ENCODE assay signal across 14 cellular contexts in genomic region chr4:31290836-31291235, GRCh38.
A peak's percentile ranks its signal among the peaks of the same experiment; 100 is the strongest.
DNase-seq lines count a peak whose midpoint lies in the region; ATAC-seq and TF ChIP-seq lines count a peak whose summit lies in the region.
"Had no signal": no experiment of that assay in that cellular context is flagged by ENCODE, and none has a peak within 500 bp of the region (broad histone marks: within the 10 kb centered on the region; RNA-seq: fewer than 3 reads in every experiment).

No MANE protein-coding gene starts in this region.

- intact Hi-C loops in activated CD4-positive, alpha-beta T cell treated with anti-CD3 and anti-CD28 coated beads, Interleukin-2, amount 10 ng/mL, durations not matched to agents 24 days and 14 days (cut with micrococcal nuclease): no loop called here
- intact Hi-C loops in left lung (cut with DNase I): no loop called here

- no peak overlapping the region for H3K9ac ChIP-seq in OCI-LY1 (ENCODE audit: low read length)

- H3K27me3 Mint-ChIP-seq in activated CD4-positive, alpha-beta T cell treated with anti-CD3 and anti-CD28 coated beads, Interleukin-2, amount 10 ng/mL, durations not matched to agents 24 days and 14 days: no peaks in the 10 kb centered on the region
- H3K27me3 Mint-ChIP-seq: activated naive CD4-positive, alpha-beta T cell treated with anti-CD3 and anti-CD28 coated beads, Interleukin-2, amount 50 U/mL, for 24 hours had no signal

- peaks cover 11% of the 10 kb centered on the region for H3K9me3 ChIP-seq in DOHH2 (ENCODE audit: control insufficient read depth, insufficient read depth, low read length)
- H3K9me3 ChIP-seq in OCI-LY1 (ENCODE audit: low read length): no peaks in the 10 kb centered on the region
- H3K9me3 ChIP-seq in left lung: peaks cover 0 to 5% of the 10 kb centered on the region in 2 donors
- H3K9me3 ChIP-seq: A549, psoas muscle, testis had no signal

- no peaks in the 10 kb centered on the region for H3K36me3 Mint-ChIP-seq in activated CD4-positive, alpha-beta T cell treated with anti-CD3 and anti-CD28 coated beads, Interleukin-2, amount 10 ng/mL, durations not matched to agents 24 days and 14 days (ENCODE audit: low read depth)
- H3K36me3 Mint-ChIP-seq: activated naive CD4-positive, alpha-beta T cell treated with anti-CD3 and anti-CD28 coated beads, Interleukin-2, amount 50 U/mL, for 24 hours had no signal

- H3K27ac Mint-ChIP-seq in activated CD4-positive, alpha-beta T cell treated with anti-CD3 and anti-CD28 coated beads, Interleukin-2, amount 10 ng/mL, durations not matched to agents 24 days and 14 days: no peak overlapping the region
- H3K27ac Mint-ChIP-seq: activated naive CD4-positive, alpha-beta T cell treated with anti-CD3 and anti-CD28 coated beads, Interleukin-2, amount 50 U/mL, for 24 hours had no signal

- no peak overlapping the region for H3K4me3 Mint-ChIP-seq in activated CD4-positive, alpha-beta T cell treated with anti-CD3 and anti-CD28 coated beads, Interleukin-2, amount 10 ng/mL, durations not matched to agents 24 days and 14 days
- H3K4me3 Mint-ChIP-seq: activated naive CD4-positive, alpha-beta T cell treated with anti-CD3 and anti-CD28 coated beads, Interleukin-2, amount 50 U/mL, for 24 hours had no signal

- ATAC-seq in GM21367 (IDR thresholded peaks at IDR 0.05; ENCODE audit: unreplicated experiment) (peak; percentile 14), HG02973 (IDR thresholded peaks at IDR 0.05; ENCODE audit: unreplicated experiment) (peak; percentile 18), left lung (no peak), HG03097 (IDR thresholded peaks at IDR 0.05; ENCODE audit: low FRiP score, unreplicated experiment) (no peak)
- ATAC-seq: A549, psoas muscle had no signal

- H3K9me2 ChIP-seq in DOHH2 (replicated peaks; ENCODE audit: control insufficient read depth, low read length) (no peaks in the 10 kb centered on the region), OCI-LY1 (ENCODE audit: low read depth, low read length) (no peaks in the 10 kb centered on the region)

- peaks cover 34% of the 10 kb centered on the region for H3K4me1 ChIP-seq in DOHH2 (ENCODE audit: control insufficient read depth, low read length)
- H3K4me1 ChIP-seq in OCI-LY1 (ENCODE audit: insufficient read depth, low read length, severe bottlenecking): peaks cover 20% of the 10 kb centered on the region
- H3K4me1 ChIP-seq in left lung: no peaks in the 10 kb centered on the region
- H3K4me1 ChIP-seq: A549, breast epithelium, psoas muscle, testis had no signal

- no peaks in the 10 kb centered on the region for H4K20me1 ChIP-seq in DOHH2 (ENCODE audit: control insufficient read depth, insufficient read depth, low read depth, low read length)
- no peaks in the 10 kb centered on the region for H4K20me1 ChIP-seq in OCI-LY1 (ENCODE audit: insufficient read depth, low read length)

- peaks cover 3% of the 10 kb centered on the region for H3K9me3 Mint-ChIP-seq in activated CD4-positive, alpha-beta T cell treated with anti-CD3 and anti-CD28 coated beads, Interleukin-2, amount 10 ng/mL, durations not matched to agents 24 days and 14 days

- no peak overlapping the region for H2AFZ ChIP-seq in OCI-LY1 (ENCODE audit: low read length)

- peak overlapping the region; percentile 53 for H3K4me2 ChIP-seq in DOHH2 (ENCODE audit: low read length)
- 0 out of 2 replicates have a peak overlapping the region, but pooled peaks have one; percentile 29 for H3K4me2 ChIP-seq in OCI-LY1 (ENCODE audit: low read length)
- H3K4me2 ChIP-seq: A549 had no signal

- TF ChIP-seq CTCF in DOHH2 (IDR thresholded peaks at IDR 0.05; ENCODE audit: low read depth, low read length, poor library complexity, severe bottlenecking) (no peak), OCI-LY1 (IDR thresholded peaks at IDR 0.05; ENCODE audit: low read length) (no peak), left lung (IDR thresholded peaks at IDR 0.05) (no peak)

- H3F3A ChIP-seq in DOHH2 (ENCODE audit: control insufficient read depth, insufficient read depth) (peaks cover 3% of the 10 kb centered on the region; the same call in 1 of the 2 replicates), OCI-LY1 (ENCODE audit: insufficient read depth, low read length) (no peaks in the 10 kb centered on the region)

- no peaks in the 10 kb centered on the region for H3K27me3 ChIP-seq in DOHH2 (ENCODE audit: control insufficient read depth, low read length)
- H3K27me3 ChIP-seq in OCI-LY1 (ENCODE audit: insufficient read depth, low read length): no peaks in the 10 kb centered on the region
- no peaks in the 10 kb centered on the region for H3K27me3 ChIP-seq in left lung
- H3K27me3 ChIP-seq: breast epithelium, testis had no signal

- H3K4me3 ChIP-seq in DOHH2 (ENCODE audit: low read length) (peak overlapping the region; percentile 56), OCI-LY1 (ENCODE audit: low read depth, low read length, poor library complexity, severe bottlenecking) (no peak overlapping the region), left lung (no peak overlapping the region)
- H3K4me3 ChIP-seq: A549, breast epithelium, psoas muscle, testis had no signal

- no peaks in the 10 kb centered on the region for H3K4me1 Mint-ChIP-seq in activated CD4-positive, alpha-beta T cell treated with anti-CD3 and anti-CD28 coated beads, Interleukin-2, amount 10 ng/mL, durations not matched to agents 24 days and 14 days
- H3K4me1 Mint-ChIP-seq: activated naive CD4-positive, alpha-beta T cell treated with anti-CD3 and anti-CD28 coated beads, Interleukin-2, amount 50 U/mL, for 24 hours had no signal

- no peaks in the 10 kb centered on the region for H3K79me2 ChIP-seq in DOHH2 (ENCODE audit: control insufficient read depth, low read length)
- no peaks in the 10 kb centered on the region for H3K79me2 ChIP-seq in OCI-LY1 (ENCODE audit: insufficient read depth, low read length)

- H3K27ac ChIP-seq in DOHH2 (ENCODE audit: low read depth, low read length) (peak overlapping the region; percentile 83), OCI-LY1 (ENCODE audit: low read depth, low read length, poor library complexity, severe bottlenecking) (peak overlapping the region; percentile 74), left lung (no peak overlapping the region)
- H3K27ac ChIP-seq: A549, breast epithelium, psoas muscle, testis had no signal

- DNase-seq in activated T-cell treated with anti-CD3 and anti-CD28 coated beads, Interleukin-2, amount 50 U/mL, for 1 hour: no peak
- no peak for DNase-seq in activated CD4-positive, alpha-beta T cell treated with anti-CD3 and anti-CD28 coated beads, Interleukin-2, amount 10 ng/mL, durations not matched to agents 24 days and 14 days
- DNase-seq in left lung: no peak
- DNase-seq: effector CD4-positive, alpha-beta T cell; psoas muscle; testis had no signal

- H3K36me3 ChIP-seq in DOHH2 (ENCODE audit: control insufficient read depth, low read length): peaks cover 32% of the 10 kb centered on the region
- H3K36me3 ChIP-seq in OCI-LY1 (ENCODE audit: insufficient read depth, low read length): no peaks in the 10 kb centered on the region
- H3K36me3 ChIP-seq in left lung: no peaks in the 10 kb centered on the region
- H3K36me3 ChIP-seq: breast epithelium had no signal

Comparison
In these comparisons a context has a peak if more than half of its experiments do, and no peak if none do; other contexts are left out.
1. H3K27ac ChIP-seq: peak in DOHH2 (single experiment) and OCI-LY1 (single experiment); none in left lung (0 of 2).
2. ATAC-seq: peak in GM21367 (single experiment) and HG02973 (single experiment); none in left lung (single experiment) and HG03097 (single experiment).